ENCODE assay signal across 33 cellular contexts in genomic region chr2:197657562-197657961, GRCh38. TPM values are rescaled to one million over a fixed set of nuclear protein-coding genes. Genes with fewer than 3 reads are reported as not detected.
"Had no signal": no experiment of that assay in that cellular context is flagged by ENCODE, and none has a peak within 500 bp of the region (broad histone marks: within the 10 kb centered on the region; RNA-seq: fewer than 3 reads in every experiment).

No MANE protein-coding gene starts in this region.

- DNase-seq: activated CD4-positive, alpha-beta T cell treated with anti-CD3 and anti-CD28 coated beads for 36 hours; activated CD4-positive, CD25-positive, alpha-beta regulatory T cell; activated CD8-positive, alpha-beta memory T cell treated with anti-CD3 and anti-CD28 coated beads, Interleukin-2, amount 10 ng/mL, durations not matched to agents 7 days and 5 days; activated CD8-positive, alpha-beta T cell treated with anti-CD3 and anti-CD28 coated beads, Interleukin-2, amount 10 ng/mL, durations not matched to agents 7 days and 5 days; activated naive CD4-positive, alpha-beta T cell treated with Interleukin-2 at 50 U/mL for 16 hours; activated T-cell treated with anti-CD3 and anti-CD28 coated beads, Interleukin-2, amount 50 U/mL, for 72 hours; aorta; cerebellar nuclear complex; colonic mucosa; effector CD8-positive, alpha-beta T cell; left ventricle myocardium superior; mammary epithelial cell; midbrain; naive thymus-derived CD8-positive, alpha-beta T cell; nucleus accumbens; pancreas; psoas muscle; stimulated activated CD4-positive, alpha-beta T cell treated with anti-CD3 and anti-CD28 coated beads, Interleukin-1b, Interleukin-23, amount 100 ng/mL, for 48 hours; stimulated activated CD4-positive, alpha-beta T cell treated with anti-CD3 and anti-CD28 coated beads, Interleukin-4, amount 100 ng/mL, for 4 hours; stimulated activated CD8-positive, alpha-beta memory T cell treated with anti-CD3 and anti-CD28 coated beads, Interleukin-4, amount 100 ng/mL, for 48 hours; stimulated activated naive CD8-positive, alpha-beta T cell treated with anti-CD3 and anti-CD28 coated beads, Interleukin-15, amount 100 ng/mL, for 72 hours; substantia nigra; upper lobe of left lung had no signal

- H3K4me3 ChIP-seq: cardiac muscle cell, colonic mucosa, pancreas, psoas muscle, smooth muscle cell, upper lobe of left lung had no signal

- H3K27ac ChIP-seq: cardiac muscle cell, colonic mucosa, pancreas, psoas muscle, upper lobe of left lung had no signal

- H3K9me3 ChIP-seq: colonic mucosa, pancreas, upper lobe of left lung had no signal

- H3K36me3 ChIP-seq: cardiac muscle cell, colonic mucosa, pancreas, upper lobe of left lung had no signal

- H3K4me2 ChIP-seq: smooth muscle cell had no signal

- H3K36me3 Mint-ChIP-seq: activated CD8-positive, alpha-beta memory T cell treated with anti-CD3 and anti-CD28 coated beads, Interleukin-2, amount 10 ng/mL, durations not matched to agents 7 days and 5 days; activated naive CD8-positive, alpha-beta T cell; naive thymus-derived CD8-positive, alpha-beta T cell; stimulated activated memory B cell treated with anti-CD40 and anti-IgM and Interleukin-4, amounts not matched to agents 10 μg/mL and 1 μg/mL and 100 μg/mL, for 72 hours had no signal

- H3K27me3 ChIP-seq: cardiac muscle cell, colonic mucosa, pancreas, upper lobe of left lung had no signal

- FAIRE-seq: frontal cortex, islet of Langerhans, pancreas had no signal

- H3K9me3 Mint-ChIP-seq: stimulated activated memory B cell treated with anti-CD40 and anti-IgM and Interleukin-4, amounts not matched to agents 10 μg/mL and 1 μg/mL and 100 μg/mL, for 72 hours; stimulated activated naive CD8-positive, alpha-beta T cell treated with anti-CD3 and anti-CD28 coated beads, Interleukin-15, amount 100 ng/mL, for 72 hours; T-helper 2 cell treated with Interferon-gamma antibody and Interleukin-4, amounts not matched to agents 5 μg/mL and 100 μg/mL, for 36 hours had no signal

- H3K4me1 Mint-ChIP-seq: activated CD4-positive, alpha-beta T cell treated with anti-CD3 and anti-CD28 coated beads for 36 hours; activated CD8-positive, alpha-beta memory T cell treated with anti-CD3 and anti-CD28 coated beads, Interleukin-2, amount 10 ng/mL, durations not matched to agents 7 days and 5 days; naive thymus-derived CD8-positive, alpha-beta T cell; stimulated activated memory B cell treated with anti-CD40 and anti-IgM and Interleukin-4, amounts not matched to agents 10 μg/mL and 1 μg/mL and 100 μg/mL, for 72 hours; stimulated activated naive CD8-positive, alpha-beta T cell treated with anti-CD3 and anti-CD28 coated beads, Interleukin-15, amount 100 ng/mL, for 72 hours had no signal

- H3K4me1 ChIP-seq: colonic mucosa, pancreas, psoas muscle, upper lobe of left lung had no signal

- H3K4me3 Mint-ChIP-seq: activated CD4-positive, alpha-beta T cell treated with anti-CD3 and anti-CD28 coated beads for 36 hours; activated CD8-positive, alpha-beta memory T cell treated with anti-CD3 and anti-CD28 coated beads, Interleukin-2, amount 10 ng/mL, durations not matched to agents 7 days and 5 days; activated CD8-positive, alpha-beta T cell treated with anti-CD3 and anti-CD28 coated beads, Interleukin-2, amount 10 ng/mL, durations not matched to agents 7 days and 5 days; activated naive CD8-positive, alpha-beta T cell; activated T-cell treated with anti-CD3 and anti-CD28 coated beads, Interleukin-2, amount 50 U/mL, for 72 hours; brain; naive thymus-derived CD8-positive, alpha-beta T cell; neural crest cell; stimulated activated memory B cell treated with anti-CD40 and anti-IgM and Interleukin-4, amounts not matched to agents 10 μg/mL and 1 μg/mL and 100 μg/mL, for 72 hours; stimulated activated naive CD8-positive, alpha-beta T cell treated with anti-CD3 and anti-CD28 coated beads, Interleukin-15, amount 100 ng/mL, for 72 hours; T-helper 2 cell treated with Interferon-gamma antibody and Interleukin-4, amounts not matched to agents 5 μg/mL and 100 μg/mL, for 36 hours had no signal

- ATAC-seq: activated CD4-positive, alpha-beta T cell treated with anti-CD3 and anti-CD28 coated beads for 36 hours; activated CD8-positive, alpha-beta memory T cell treated with anti-CD3 and anti-CD28 coated beads, Interleukin-2, amount 10 ng/mL, durations not matched to agents 7 days and 5 days; activated CD8-positive, alpha-beta T cell treated with anti-CD3 and anti-CD28 coated beads, Interleukin-2, amount 10 ng/mL, durations not matched to agents 7 days and 5 days; activated T-cell treated with anti-CD3 and anti-CD28 coated beads, Interleukin-2, amount 50 U/mL, for 72 hours; left ventricle myocardium superior; naive thymus-derived CD8-positive, alpha-beta T cell; pancreas; psoas muscle; stimulated activated memory B cell treated with anti-CD40 and anti-IgM and Interleukin-4, amounts not matched to agents 10 μg/mL and 1 μg/mL and 100 μg/mL, for 72 hours; stimulated activated naive CD8-positive, alpha-beta T cell treated with anti-CD3 and anti-CD28 coated beads, Interleukin-15, amount 100 ng/mL, for 72 hours had no signal

- H3K27me3 Mint-ChIP-seq: activated CD4-positive, alpha-beta T cell treated with anti-CD3 and anti-CD28 coated beads for 36 hours; activated CD8-positive, alpha-beta memory T cell treated with anti-CD3 and anti-CD28 coated beads, Interleukin-2, amount 10 ng/mL, durations not matched to agents 7 days and 5 days; activated naive CD8-positive, alpha-beta T cell; naive thymus-derived CD8-positive, alpha-beta T cell; stimulated activated memory B cell treated with anti-CD40 and anti-IgM and Interleukin-4, amounts not matched to agents 10 μg/mL and 1 μg/mL and 100 μg/mL, for 72 hours; stimulated activated naive CD8-positive, alpha-beta T cell treated with anti-CD3 and anti-CD28 coated beads, Interleukin-15, amount 100 ng/mL, for 72 hours had no signal

RNA-seq across cellular contexts. Expression of gene RFTN2, which starts 17.8 kb away (rescaled TPM):
- total RNA-seq: activated CD4-positive, alpha-beta T cell treated with anti-CD3 and anti-CD28 coated beads for 36 hours; activated CD8-positive, alpha-beta memory T cell treated with anti-CD3 and anti-CD28 coated beads, Interleukin-2, amount 10 ng/mL, durations not matched to agents 7 days and 5 days; activated CD8-positive, alpha-beta T cell treated with anti-CD3 and anti-CD28 coated beads, Interleukin-2, amount 10 ng/mL, durations not matched to agents 7 days and 5 days; activated T-cell treated with anti-CD3 and anti-CD28 coated beads, Interleukin-2, amount 50 U/mL, for 72 hours; epithelial cell of proximal tubule had no signal
- polyA plus RNA-seq: mammary epithelial cell had no signal

RNA-seq across cellular contexts. Expression of gene MARS2, which starts 47.6 kb away (rescaled TPM):
- polyA plus RNA-seq: smooth muscle cell had no signal
